Comparison of ENCODE assay signal across 1 cellular context in genomic region chr20:1946762-1947534, GRCh38.
TF ChIP-seq lines count a peak whose summit lies in the region.

No MANE protein-coding gene starts in this region.

TF ChIP-seq in HepG2, 621 proteins besides CTCF, POLR2A, EP300 and RAD21 (continued from another document):
- TF ChIP-seq ZBTB2 (CRISPR knock-in tag; IDR thresholded peaks at IDR 0.05; ENCODE audit: low read depth) (no peak), ZNF737 (CRISPR knock-in tag; IDR thresholded peaks at IDR 0.05; ENCODE audit: borderline replicate concordance) (no peak), MAFF (IDR thresholded peaks at IDR 0.05; ENCODE audit: low read depth, low read length) (no peak), SIN3B (IDR thresholded peaks at IDR 0.05; ENCODE audit: low read length) (no peak), ZNF766 (CRISPR knock-in tag; IDR thresholded peaks at IDR 0.05; ENCODE audit: borderline replicate concordance) (no peak), ZNF800 (CRISPR knock-in tag; IDR thresholded peaks at IDR 0.05) (peak; percentile 91; the same call in 1 of the 2 replicates), GLMP (CRISPR knock-in tag; IDR thresholded peaks at IDR 0.05; ENCODE audit: borderline replicate concordance) (no peak), PHB2 (IDR thresholded peaks at IDR 0.05; ENCODE audit: partially characterized antibody) (no peak), ZNF264 (CRISPR knock-in tag; IDR thresholded peaks at IDR 0.05) (no peak), ZNF552 (CRISPR knock-in tag; IDR thresholded peaks at IDR 0.05; ENCODE audit: borderline replicate concordance) (peak; percentile 57; the same call in 1 of the 2 replicates), ZMAT3 (CRISPR knock-in tag; conservative IDR thresholded peaks at IDR 0.05) (no peak), DPF2 (CRISPR knock-in tag; IDR thresholded peaks at IDR 0.05; ENCODE audit: borderline replicate concordance, low read depth) (no peak), ZNF280B (CRISPR knock-in tag; IDR thresholded peaks at IDR 0.05; ENCODE audit: borderline replicate concordance) (peak; percentile 78; the same call in 1 of the 2 replicates), HNRNPL (IDR thresholded peaks at IDR 0.05; ENCODE audit: low read depth, low read length) (no peak), NFE2L1 (CRISPR knock-in tag; IDR thresholded peaks at IDR 0.05; ENCODE audit: borderline replicate concordance) (no peak), ZNF652 (CRISPR knock-in tag; IDR thresholded peaks at IDR 0.05; ENCODE audit: borderline replicate concordance, low read depth) (no peak), ZNF460 (CRISPR knock-in tag; IDR thresholded peaks at IDR 0.05; ENCODE audit: borderline replicate concordance) (no peak)
